Comparison of ENCODE assay signal across 14 cellular contexts in the genomic region with DNA sequence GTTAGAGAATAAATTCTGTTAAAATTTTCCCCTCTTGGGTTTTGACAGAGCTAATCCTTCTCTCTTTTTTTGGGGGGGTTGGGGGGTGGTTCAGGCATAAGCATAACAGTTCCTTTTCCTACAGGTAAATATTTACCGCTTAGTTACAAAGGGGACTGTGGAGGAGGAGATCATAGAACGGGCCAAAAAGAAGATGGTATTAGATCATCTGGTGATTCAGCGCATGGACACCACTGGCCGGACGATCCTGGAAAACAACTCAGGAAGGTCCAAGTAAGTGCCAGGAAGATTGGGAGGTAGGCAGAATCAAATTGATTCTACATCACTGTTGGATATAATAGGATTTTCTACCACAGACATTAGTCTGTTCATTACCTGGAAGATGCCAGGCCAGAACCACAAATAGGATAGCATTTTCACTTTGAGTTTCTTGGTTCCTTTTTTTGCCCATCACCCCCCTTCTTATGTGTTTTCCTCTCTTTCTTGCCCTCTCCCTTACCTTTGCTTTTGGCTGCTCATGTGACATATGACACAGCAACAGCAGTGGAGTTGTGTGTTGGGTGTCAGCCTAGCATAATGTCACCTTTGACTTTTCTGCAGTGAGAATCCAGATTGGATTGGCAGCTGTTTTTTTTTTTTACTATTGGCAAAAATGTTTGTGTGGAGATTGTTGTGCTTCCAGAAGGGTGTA.
A peak's percentile ranks its signal among the peaks of the same experiment; 100 is the strongest.
DNase-seq lines count a peak whose midpoint lies in the region; ATAC-seq and TF ChIP-seq lines count a peak whose summit lies in the region.
"Had no signal": no experiment of that assay in that cellular context is flagged by ENCODE, and none has a peak within 500 bp of the region (broad histone marks: within the 10 kb centered on the region; RNA-seq: fewer than 3 reads in every experiment).

No MANE protein-coding gene starts in this region.

- no peaks in the 10 kb centered on the region for H3K9me3 ChIP-seq in breast epithelium
- H3K9me3 ChIP-seq in thoracic aorta: no peaks in the 10 kb centered on the region
- H3K9me3 ChIP-seq: adrenal gland had no signal

- H3K4me3 Mint-ChIP-seq in MCF 10A (ENCODE audit: unreplicated experiment) (no peak overlapping the region), activated B cell treated with CpG ODN at 0.5 μM for 24 hours (no peak overlapping the region)
- H3K4me3 Mint-ChIP-seq: GM23338 had no signal

- H3K4me1 Mint-ChIP-seq in MCF 10A (ENCODE audit: insufficient read depth, unreplicated experiment): peaks cover 6% of the 10 kb centered on the region
- peaks cover 7% of the 10 kb centered on the region for H3K4me1 Mint-ChIP-seq in activated B cell treated with CpG ODN at 0.5 μM for 24 hours
- H3K4me1 Mint-ChIP-seq: GM23338 had no signal

- H3K27ac ChIP-seq in breast epithelium: no peak overlapping the region
- no peak overlapping the region for H3K27ac ChIP-seq in thoracic aorta

- TF ChIP-seq CTCF in MCF 10A (IDR thresholded peaks at IDR 0.05; ENCODE audit: unreplicated experiment): no peak
- no peak for TF ChIP-seq CTCF in breast epithelium (IDR thresholded peaks at IDR 0.05)
- TF ChIP-seq CTCF in activated B cell treated with CpG ODN at 0.5 μM for 24 hours (IDR thresholded peaks at IDR 0.05): no peak
- no peak for TF ChIP-seq CTCF in thoracic aorta (IDR thresholded peaks at IDR 0.05)

- H3K9me3 Mint-ChIP-seq in MCF 10A (ENCODE audit: unreplicated experiment) (no peaks in the 10 kb centered on the region), activated B cell treated with CpG ODN at 0.5 μM for 24 hours (no peaks in the 10 kb centered on the region)
- H3K9me3 Mint-ChIP-seq: GM23338 had no signal

- no TSS peak for BruUV-seq in MCF 10A (replicated peaks; lab: Mats Ljungman, UMichigan)

- POLR2A ChIA-PET in MCF 10A (lab: Yijun Ruan, JAX): interaction anchor here (0.6 to 1.8 kb wide), 3 partner anchors 15 to 170 kb away, joined by 3 to 6 read pairs (median 3); no protein-coding TSS in a partner anchor
- POLR2A ChIA-PET in activated B cell treated with CpG ODN at 0.5 μM for 24 hours (lab: Charles Lee): interaction anchor here (0.6 kb wide), 1 partner anchor 173 kb away, joined by 3 read pairs; no protein-coding TSS in a partner anchor

- H3K27me3 Mint-ChIP-seq in MCF 10A (ENCODE audit: insufficient read depth, unreplicated experiment) (no peaks in the 10 kb centered on the region), activated B cell treated with CpG ODN at 0.5 μM for 24 hours (no peaks in the 10 kb centered on the region)

- H3K36me3 ChIP-seq in breast epithelium: peaks cover 6% of the 10 kb centered on the region
- H3K36me3 ChIP-seq in thoracic aorta: peaks cover 46% of the 10 kb centered on the region

- intact Hi-C loops in MCF 10A (cut with micrococcal nuclease) (no loop called here), breast epithelium (cut with DNase I; ENCODE audit: low total_unique reads) (no loop called here), activated B cell treated with CpG ODN at 0.5 μM for 24 hours (cut with micrococcal nuclease) (loop anchor here (5.0 kb wide), 1 partner anchor 42 kb away; no protein-coding TSS in a partner anchor)

- H3K27ac Mint-ChIP-seq in MCF 10A (ENCODE audit: low read depth, unreplicated experiment) (peak overlapping the region; percentile 52), activated B cell treated with CpG ODN at 0.5 μM for 24 hours (peak overlapping the region; percentile 60)
- H3K27ac Mint-ChIP-seq: GM23338 had no signal

- H3K4me3 ChIP-seq in breast epithelium: no peak overlapping the region
- H3K4me3 ChIP-seq in thoracic aorta: no peak overlapping the region
- H3K4me3 ChIP-seq: adrenal gland, GM23338 had no signal

- peaks cover 5% of the 10 kb centered on the region for H3K36me3 Mint-ChIP-seq in MCF 10A (ENCODE audit: insufficient read depth, unreplicated experiment)
- H3K36me3 Mint-ChIP-seq in activated B cell treated with CpG ODN at 0.5 μM for 24 hours (ENCODE audit: low read depth): peaks cover 55% of the 10 kb centered on the region

- H3K27me3 ChIP-seq in breast epithelium (no peaks in the 10 kb centered on the region), thoracic aorta (replicated peaks; ENCODE audit: insufficient read depth) (no peaks in the 10 kb centered on the region)
- H3K27me3 ChIP-seq: adrenal gland had no signal

- CTCF ChIA-PET in MCF 10A (lab: Yijun Ruan, JAX): interaction anchor here (0.9 kb wide), 1 partner anchor 9 kb away, joined by 4 read pairs; no protein-coding TSS in a partner anchor
- CTCF ChIA-PET in activated B cell treated with CpG ODN at 0.5 μM for 24 hours (lab: Charles Lee): interaction anchor here (0.7 kb wide), 1 partner anchor 47 kb away, joined by 3 read pairs; no protein-coding TSS in a partner anchor

- DNase-seq in MCF 10A (ENCODE audit: unreplicated experiment) (peak; percentile 18), breast epithelium (ENCODE audit: low spot score in 2 of 2) (no peak), activated B cell treated with CpG ODN at 0.5 μM for 24 hours (no peak), kidney glomerular epithelial cell (lab: John Stamatoyannopoulos, UW) (peak; percentile 44), thoracic aorta (ENCODE audit: low spot score) (no peak), NCI-H1092 treated with DMSO at 0.1 percent for 48 hours (lab: John Stamatoyannopoulos, UW) (no peak)
- DNase-seq in activated CD8-positive, alpha-beta memory T cell treated with anti-CD3 and anti-CD28 coated beads, Interleukin-2, amount 50 U/mL, for 4 hours: no peak
- DNase-seq: activated CD4-positive, alpha-beta T cell treated with anti-CD3 and anti-CD28 coated beads for 1 hour; NCI-H446 treated with DMSO at 0.1 percent for 48 hours; SIG-M5; stimulated activated CD4-positive, alpha-beta T cell treated with anti-CD3 and anti-CD28 coated beads, Interleukin-1b, Interleukin-23, amount 100 ng/mL, for 48 hours had no signal

- H3K4me1 ChIP-seq in breast epithelium: no peaks in the 10 kb centered on the region
- peaks cover 0 to 5% of the 10 kb centered on the region in 2 donors for H3K4me1 ChIP-seq in thoracic aorta (ENCODE audit: control insufficient read depth in 1 of 2, low read depth in 2 of 2)
- H3K4me1 ChIP-seq: adrenal gland had no signal

- peak; percentile 52 for ATAC-seq in activated B cell treated with CpG ODN at 0.5 μM for 24 hours (ENCODE audit: low read depth)
- peak; percentile 50 for ATAC-seq in thoracic aorta (ENCODE audit: insufficient number of reproducible peaks, low FRiP score, low read depth)
- no peak for ATAC-seq in HG03439 (IDR thresholded peaks at IDR 0.05; ENCODE audit: unreplicated experiment)
- ATAC-seq: GM23338 had no signal

- TF ChIP-seq POLR2A in breast epithelium (IDR thresholded peaks at IDR 0.05): no peak

Comparison
In these comparisons a context has a peak if more than half of its experiments do, and no peak if none do; other contexts are left out.
1. DNase-seq: peak in MCF 10A (single experiment) and kidney glomerular epithelial cell (single experiment); none in breast epithelium (0 of 2), activated B cell treated with CpG ODN at 0.5 μM for 24 hours (single experiment), thoracic aorta (single experiment), NCI-H1092 treated with DMSO at 0.1 percent for 48 hours (single experiment) and activated CD8-positive, alpha-beta memory T cell treated with anti-CD3 and anti-CD28 coated beads, Interleukin-2, amount 50 U/mL, for 4 hours (single experiment).